In the genomic region with DNA sequence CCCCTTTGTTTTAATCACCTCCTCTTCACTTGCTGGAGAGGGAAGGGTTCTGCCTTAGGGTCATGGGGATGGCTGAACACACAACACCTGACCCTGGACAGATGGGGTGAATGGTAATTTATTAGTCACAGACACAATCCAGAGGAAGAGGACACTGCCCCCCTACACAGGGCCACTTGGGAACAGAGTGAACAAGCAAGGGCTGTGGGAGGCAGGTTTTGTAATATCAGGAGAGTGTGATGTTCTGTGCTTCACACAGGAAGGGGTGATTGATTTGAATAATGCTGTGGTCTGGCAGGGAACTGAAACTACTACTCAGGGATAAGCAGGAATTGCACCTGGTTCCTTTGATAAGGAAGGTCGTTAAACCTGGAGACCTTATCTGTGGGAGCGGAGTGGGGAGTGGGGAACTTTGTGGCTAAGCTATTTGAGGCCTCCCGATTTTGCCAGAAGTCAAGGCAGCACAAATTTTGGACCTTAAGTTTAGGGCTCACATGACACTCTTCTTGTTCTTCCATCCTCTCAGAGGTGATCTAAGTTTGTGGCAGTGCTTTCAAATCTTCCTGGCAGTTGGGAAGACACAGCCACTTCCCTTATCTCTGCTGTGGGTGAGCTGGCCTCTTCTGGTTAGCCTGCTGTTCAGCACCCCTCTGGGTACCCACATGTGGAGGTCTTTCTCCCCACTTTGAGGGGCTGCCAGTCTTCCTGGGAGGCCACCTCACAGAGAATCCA, we compare ENCODE assay signal across 10 cellular contexts.
DNase-seq lines count a peak whose midpoint lies in the region; ATAC-seq and TF ChIP-seq lines count a peak whose summit lies in the region.
"Had no signal": no experiment of that assay in that cellular context is flagged by ENCODE, and none has a peak within 500 bp of the region (broad histone marks: within the 10 kb centered on the region; RNA-seq: fewer than 3 reads in every experiment).

No MANE protein-coding gene starts in this region.

- H3K27ac ChIP-seq in mammary epithelial cell (ENCODE audit: insufficient read depth, low read depth, low read length) = no peak overlapping the region

- no peaks in the 10 kb centered on the region for H3K36me3 Mint-ChIP-seq in activated T-cell treated with anti-CD3 and anti-CD28 coated beads, Interleukin-2, amount 50 U/mL, for 24 hours (ENCODE audit: low read depth)
- no peaks in the 10 kb centered on the region for H3K36me3 Mint-ChIP-seq in stimulated activated memory B cell treated with anti-CD40 and anti-IgM and Interleukin-4, amounts not matched to agents 10 μg/mL and 1 μg/mL and 100 μg/mL, for 72 hours
- H3K36me3 Mint-ChIP-seq: CD4-positive, CD25-positive, alpha-beta regulatory T cell had no signal

- peaks cover 4% of the 10 kb centered on the region for H3K27me3 Mint-ChIP-seq in activated T-cell treated with anti-CD3 and anti-CD28 coated beads, Interleukin-2, amount 50 U/mL, for 24 hours
- no peaks in the 10 kb centered on the region for H3K27me3 Mint-ChIP-seq in stimulated activated memory B cell treated with anti-CD40 and anti-IgM and Interleukin-4, amounts not matched to agents 10 μg/mL and 1 μg/mL and 100 μg/mL, for 72 hours

- ATAC-seq in stimulated activated memory B cell treated with anti-CD40 and anti-IgM and Interleukin-4, amounts not matched to agents 10 μg/mL and 1 μg/mL and 100 μg/mL, for 72 hours = peak; percentile 79
- no peak for ATAC-seq in GM21737 (IDR thresholded peaks at IDR 0.05; ENCODE audit: unreplicated experiment)

- no TSS peak for BruUV-seq in mammary epithelial cell (replicated peaks; lab: Mats Ljungman, UMichigan)

- no peak overlapping the region for H3K4me3 ChIP-seq in mammary epithelial cell (replicated peaks in 1 of 3; ENCODE audit: insufficient read depth in 1 of 3, low read depth in 2 of 3, low read length in 3 of 3)

- 24% methylated on average over 3 of the region's 3 CpGs for WGBS in mammary epithelial cell (ENCODE audit: low coverage, missing lambda C conversion rate)

- peaks cover 2% of the 10 kb centered on the region for H3K27me3 ChIP-seq in mammary epithelial cell (ENCODE audit: insufficient read depth, low read length)

- CTCF ChIA-PET in mammary epithelial cell (lab: Charles Lee; ENCODE audit: low non-redundant PET) = interaction anchor here (0.7 kb wide), 1 partner anchor 23 kb away, joined by 4 read pairs; no protein-coding TSS in a partner anchor

- dilution Hi-C loops in mammary epithelial cell (cut with HindIII; ENCODE audit: low sequenced_read_pairs) = no loop called here

- H4K20me1 ChIP-seq in mammary epithelial cell (ENCODE audit: insufficient read depth, low read length) = no peaks in the 10 kb centered on the region

- no peaks in the 10 kb centered on the region for H3K36me3 ChIP-seq in mammary epithelial cell (ENCODE audit: insufficient read depth, low read length)

- no peak overlapping the region for H3K4me2 ChIP-seq in mammary epithelial cell (ENCODE audit: insufficient read depth, low read depth, low read length)

- peak overlapping the region; percentile 31 for H3K27ac Mint-ChIP-seq in activated T-cell treated with anti-CD3 and anti-CD28 coated beads, Interleukin-2, amount 50 U/mL, for 24 hours
- peak overlapping the region; percentile 28 for H3K27ac Mint-ChIP-seq in stimulated activated memory B cell treated with anti-CD40 and anti-IgM and Interleukin-4, amounts not matched to agents 10 μg/mL and 1 μg/mL and 100 μg/mL, for 72 hours

- H2AFZ ChIP-seq in mammary epithelial cell (ENCODE audit: low read depth, low read length) = peak overlapping the region; percentile 55

- no peaks in the 10 kb centered on the region for H3K79me2 ChIP-seq in mammary epithelial cell (ENCODE audit: insufficient read depth, low read length)

- no peak for TF ChIP-seq CTCF in mammary epithelial cell (conservative IDR thresholded peaks at IDR 0.05 in 1 of 2, IDR thresholded peaks at IDR 0.05 in 1 of 2; ENCODE audit: extremely low read depth in 1 of 2, insufficient read depth in 1 of 2, low read depth in 1 of 2, low read length in 2 of 2)

- in situ Hi-C loops in mammary epithelial cell (cut with MboI; ENCODE audit: low sequenced_read_pairs in 2 of 2) = no loop called here

- H3K4me1 Mint-ChIP-seq in activated T-cell treated with anti-CD3 and anti-CD28 coated beads, Interleukin-2, amount 50 U/mL, for 24 hours (ENCODE audit: low read depth) = peaks cover 32% of the 10 kb centered on the region
- H3K4me1 Mint-ChIP-seq in stimulated activated memory B cell treated with anti-CD40 and anti-IgM and Interleukin-4, amounts not matched to agents 10 μg/mL and 1 μg/mL and 100 μg/mL, for 72 hours = peaks cover 30% of the 10 kb centered on the region
- H3K4me1 Mint-ChIP-seq: CD4-positive, CD25-positive, alpha-beta regulatory T cell had no signal

- no peak overlapping the region for H3K9ac ChIP-seq in mammary epithelial cell (ENCODE audit: insufficient read depth, low read length)

- H3K4me1 ChIP-seq in mammary epithelial cell (ENCODE audit: insufficient read depth, low read length) = no peaks in the 10 kb centered on the region

- H3K9me3 ChIP-seq in mammary epithelial cell (replicated peaks; ENCODE audit: insufficient read depth, low read length) = no peaks in the 10 kb centered on the region

- DNase-seq in activated T-cell treated with anti-CD3 and anti-CD28 coated beads, Interleukin-2, amount 50 U/mL, for 24 hours = no peak
- DNase-seq in activated T-cell treated with anti-CD3 and anti-CD28 coated beads, Interleukin-2, amount 50 U/mL, for 1 hour = no peak
- DNase-seq in Kasumi-1 (lab: John Stamatoyannopoulos, UW) (peak; percentile 64 to 80), mammary epithelial cell (peak; percentile 2), T-helper 9 cell (no peak)
- DNase-seq in activated effector memory CD4-positive, alpha-beta T cell treated with Interleukin-2 at 50 U/mL for 16 hours = no peak
- DNase-seq: activated CD4-positive, alpha-beta T cell treated with anti-CD3 and anti-CD28 coated beads, Interleukin-2, amount 50 U/mL, for 1 hour; CD4-positive, CD25-positive, alpha-beta regulatory T cell had no signal

- H3K4me3 Mint-ChIP-seq in activated T-cell treated with anti-CD3 and anti-CD28 coated beads, Interleukin-2, amount 50 U/mL, for 24 hours = no peak overlapping the region
- no peak overlapping the region for H3K4me3 Mint-ChIP-seq in stimulated activated memory B cell treated with anti-CD40 and anti-IgM and Interleukin-4, amounts not matched to agents 10 μg/mL and 1 μg/mL and 100 μg/mL, for 72 hours
- H3K4me3 Mint-ChIP-seq: CD4-positive, CD25-positive, alpha-beta regulatory T cell had no signal

- H3K9me3 Mint-ChIP-seq in activated T-cell treated with anti-CD3 and anti-CD28 coated beads, Interleukin-2, amount 50 U/mL, for 24 hours = no peaks in the 10 kb centered on the region
- H3K9me3 Mint-ChIP-seq in stimulated activated memory B cell treated with anti-CD40 and anti-IgM and Interleukin-4, amounts not matched to agents 10 μg/mL and 1 μg/mL and 100 μg/mL, for 72 hours = no peaks in the 10 kb centered on the region

- intact Hi-C loops in mammary epithelial cell (cut with micrococcal nuclease) = no loop called here

Comparison
In these comparisons a context has a peak if more than half of its experiments do, and no peak if none do; other contexts are left out.
1. DNase-seq: peak in Kasumi-1 (2 of 2) and mammary epithelial cell (single experiment); none in activated T-cell treated with anti-CD3 and anti-CD28 coated beads, Interleukin-2, amount 50 U/mL, for 24 hours (single experiment), activated T-cell treated with anti-CD3 and anti-CD28 coated beads, Interleukin-2, amount 50 U/mL, for 1 hour (single experiment), T-helper 9 cell (single experiment) and activated effector memory CD4-positive, alpha-beta T cell treated with Interleukin-2 at 50 U/mL for 16 hours (single experiment).